Comparison of ENCODE assay signal across 1 cellular context in the genomic region with DNA sequence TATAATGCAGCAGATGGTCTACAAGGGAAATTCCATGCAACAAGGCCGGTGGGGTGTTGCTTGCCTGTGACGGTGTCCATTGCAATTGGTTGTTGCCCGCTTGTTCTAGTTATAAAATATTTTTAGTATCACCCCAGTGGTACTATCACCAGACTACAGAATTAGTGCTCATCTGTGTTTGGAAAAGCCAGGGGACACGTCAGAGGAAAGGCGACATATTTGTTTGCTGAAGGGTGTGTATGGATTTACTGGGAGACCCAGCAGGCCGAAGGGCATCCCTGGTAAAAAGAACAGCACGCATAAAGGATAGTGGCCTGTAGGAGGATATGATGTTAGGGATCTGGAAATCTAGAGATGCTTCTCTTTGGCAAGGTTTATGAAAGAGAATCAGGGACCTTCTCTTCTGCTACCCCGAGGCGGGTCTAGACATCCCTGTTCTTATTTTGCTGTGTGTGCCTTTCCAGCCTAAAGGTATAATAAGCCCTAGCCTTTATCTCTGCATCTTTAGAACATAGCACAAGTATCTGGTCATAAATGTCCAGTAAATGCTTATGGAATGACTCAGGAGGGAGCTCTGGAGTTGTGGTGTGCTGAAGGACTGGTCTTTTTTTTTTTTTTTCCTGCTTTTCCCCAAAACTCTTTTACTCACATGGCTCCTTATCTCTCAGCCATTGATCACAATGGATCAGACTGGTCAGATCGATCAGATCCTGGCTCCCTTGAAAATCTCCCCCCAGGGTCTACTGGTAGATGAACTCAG.
A peak's percentile ranks its signal among the peaks of the same experiment; 100 is the strongest.
TF ChIP-seq lines count a peak whose summit lies in the region.

No MANE protein-coding gene starts in this region.

TF ChIP-seq in SK-N-SH, 30 proteins besides CTCF, POLR2A, EP300 and RAD21 (continued from another document):
- TF ChIP-seq CHD2 (IDR thresholded peaks at IDR 0.05; ENCODE audit: low read length, partially characterized antibody) = no peak
- TF ChIP-seq JUND (IDR thresholded peaks at IDR 0.05) = peak; percentile 98
- no peak for TF ChIP-seq GATA2 (CRISPR knock-in tag; IDR thresholded peaks at IDR 0.05)
- TF ChIP-seq YY1 (IDR thresholded peaks at IDR 0.05; ENCODE audit: low read depth) = no peak
- TF ChIP-seq FOXJ3 (CRISPR knock-in tag; IDR thresholded peaks at IDR 0.05) = no peak
- no peak for TF ChIP-seq TAF1 (IDR thresholded peaks at IDR 0.05; ENCODE audit: borderline replicate concordance, low read depth, low read length)
- TF ChIP-seq RCOR1 (IDR thresholded peaks at IDR 0.05; ENCODE audit: low read length) = no peak
- TF ChIP-seq RXRA (IDR thresholded peaks at IDR 0.05; ENCODE audit: borderline replicate concordance, low read depth) = no peak
- TF ChIP-seq, protein P1, sequence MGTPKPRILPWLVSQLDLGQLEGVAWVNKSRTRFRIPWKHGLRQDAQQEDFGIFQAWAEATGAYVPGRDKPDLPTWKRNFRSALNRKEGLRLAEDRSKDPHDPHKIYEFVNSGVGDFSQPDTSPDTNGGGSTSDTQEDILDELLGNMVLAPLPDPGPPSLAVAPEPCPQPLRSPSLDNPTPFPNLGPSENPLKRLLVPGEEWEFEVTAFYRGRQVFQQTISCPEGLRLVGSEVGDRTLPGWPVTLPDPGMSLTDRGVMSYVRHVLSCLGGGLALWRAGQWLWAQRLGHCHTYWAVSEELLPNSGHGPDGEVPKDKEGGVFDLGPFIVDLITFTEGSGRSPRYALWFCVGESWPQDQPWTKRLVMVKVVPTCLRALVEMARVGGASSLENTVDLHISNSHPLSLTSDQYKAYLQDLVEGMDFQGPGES (IDR thresholded peaks at IDR 0.05; ENCODE audit: low read depth, low read length) = no peak
- TF ChIP-seq, protein P2, sequence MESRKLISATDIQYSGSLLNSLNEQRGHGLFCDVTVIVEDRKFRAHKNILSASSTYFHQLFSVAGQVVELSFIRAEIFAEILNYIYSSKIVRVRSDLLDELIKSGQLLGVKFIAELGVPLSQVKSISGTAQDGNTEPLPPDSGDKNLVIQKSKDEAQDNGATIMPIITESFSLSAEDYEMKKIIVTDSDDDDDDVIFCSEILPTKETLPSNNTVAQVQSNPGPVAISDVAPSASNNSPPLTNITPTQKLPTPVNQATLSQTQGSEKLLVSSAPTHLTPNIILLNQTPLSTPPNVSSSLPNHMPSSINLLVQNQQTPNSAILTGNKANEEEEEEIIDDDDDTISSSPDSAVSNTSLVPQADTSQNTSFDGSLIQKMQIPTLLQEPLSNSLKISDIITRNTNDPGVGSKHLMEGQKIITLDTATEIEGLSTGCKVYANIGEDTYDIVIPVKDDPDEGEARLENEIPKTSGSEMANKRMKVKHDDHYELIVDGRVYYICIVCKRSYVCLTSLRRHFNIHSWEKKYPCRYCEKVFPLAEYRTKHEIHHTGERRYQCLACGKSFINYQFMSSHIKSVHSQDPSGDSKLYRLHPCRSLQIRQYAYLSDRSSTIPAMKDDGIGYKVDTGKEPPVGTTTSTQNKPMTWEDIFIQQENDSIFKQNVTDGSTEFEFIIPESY (IDR thresholded peaks at IDR 0.05; ENCODE audit: borderline replicate concordance, low read depth) = no peak
- TF ChIP-seq EZH2phosphoT487 (IDR thresholded peaks at IDR 0.05; ENCODE audit: borderline replicate concordance, low read depth) = no peak
- TF ChIP-seq NFIC (IDR thresholded peaks at IDR 0.05; ENCODE audit: borderline replicate concordance) = peak; percentile 62; the same call in 1 of the 2 replicates
- TF ChIP-seq ELF1 (IDR thresholded peaks at IDR 0.05) = no peak
- peak; percentile 88 for TF ChIP-seq TCF12 (IDR thresholded peaks at IDR 0.05)
- TF ChIP-seq, protein P3, sequence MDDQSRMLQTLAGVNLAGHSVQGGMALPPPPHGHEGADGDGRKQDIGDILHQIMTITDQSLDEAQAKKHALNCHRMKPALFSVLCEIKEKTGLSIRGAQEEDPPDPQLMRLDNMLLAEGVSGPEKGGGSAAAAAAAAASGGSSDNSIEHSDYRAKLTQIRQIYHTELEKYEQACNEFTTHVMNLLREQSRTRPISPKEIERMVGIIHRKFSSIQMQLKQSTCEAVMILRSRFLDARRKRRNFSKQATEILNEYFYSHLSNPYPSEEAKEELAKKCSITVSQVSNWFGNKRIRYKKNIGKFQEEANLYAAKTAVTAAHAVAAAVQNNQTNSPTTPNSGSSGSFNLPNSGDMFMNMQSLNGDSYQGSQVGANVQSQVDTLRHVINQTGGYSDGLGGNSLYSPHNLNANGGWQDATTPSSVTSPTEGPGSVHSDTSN (IDR thresholded peaks at IDR 0.05) = peak; percentile 63
- TF ChIP-seq RFX5 (IDR thresholded peaks at IDR 0.05; ENCODE audit: low read length) = no peak
- TF ChIP-seq NRF1 (IDR thresholded peaks at IDR 0.05; ENCODE audit: low read depth, low read length) = 0 out of 2 replicates have a peak, but pooled peaks have one; percentile 3
- TF ChIP-seq FOSL2 (IDR thresholded peaks at IDR 0.05; ENCODE audit: borderline replicate concordance, low read depth) = peak; percentile 96
- TF ChIP-seq, protein P4, sequence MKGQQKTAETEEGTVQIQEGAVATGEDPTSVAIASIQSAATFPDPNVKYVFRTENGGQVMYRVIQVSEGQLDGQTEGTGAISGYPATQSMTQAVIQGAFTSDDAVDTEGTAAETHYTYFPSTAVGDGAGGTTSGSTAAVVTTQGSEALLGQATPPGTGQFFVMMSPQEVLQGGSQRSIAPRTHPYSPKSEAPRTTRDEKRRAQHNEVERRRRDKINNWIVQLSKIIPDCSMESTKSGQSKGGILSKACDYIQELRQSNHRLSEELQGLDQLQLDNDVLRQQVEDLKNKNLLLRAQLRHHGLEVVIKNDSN (IDR thresholded peaks at IDR 0.05; ENCODE audit: borderline replicate concordance, low read depth) = no peak
- peak; percentile 60; the same call in 1 of the 2 replicates for TF ChIP-seq POLR2AphosphoS5 (IDR thresholded peaks at IDR 0.05; ENCODE audit: low read depth, low read length)
- no peak for TF ChIP-seq SMC3 (IDR thresholded peaks at IDR 0.05; ENCODE audit: low read depth, low read length)
- TF ChIP-seq, protein P5, sequence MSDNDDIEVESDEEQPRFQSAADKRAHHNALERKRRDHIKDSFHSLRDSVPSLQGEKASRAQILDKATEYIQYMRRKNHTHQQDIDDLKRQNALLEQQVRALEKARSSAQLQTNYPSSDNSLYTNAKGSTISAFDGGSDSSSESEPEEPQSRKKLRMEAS (IDR thresholded peaks at IDR 0.05; ENCODE audit: low read depth) = peak; percentile 71; the same call in 1 of the 2 replicates
- no peak for TF ChIP-seq MEF2A (IDR thresholded peaks at IDR 0.05; ENCODE audit: borderline replicate concordance, low read depth)
- TF ChIP-seq SIN3A (IDR thresholded peaks at IDR 0.05; ENCODE audit: borderline replicate concordance, low read depth, low read length) = 0 out of 2 replicates have a peak, but pooled peaks have one; percentile 28
- TF ChIP-seq GABPA (IDR thresholded peaks at IDR 0.05; ENCODE audit: low read depth) = no peak
- TF ChIP-seq, protein P6, sequence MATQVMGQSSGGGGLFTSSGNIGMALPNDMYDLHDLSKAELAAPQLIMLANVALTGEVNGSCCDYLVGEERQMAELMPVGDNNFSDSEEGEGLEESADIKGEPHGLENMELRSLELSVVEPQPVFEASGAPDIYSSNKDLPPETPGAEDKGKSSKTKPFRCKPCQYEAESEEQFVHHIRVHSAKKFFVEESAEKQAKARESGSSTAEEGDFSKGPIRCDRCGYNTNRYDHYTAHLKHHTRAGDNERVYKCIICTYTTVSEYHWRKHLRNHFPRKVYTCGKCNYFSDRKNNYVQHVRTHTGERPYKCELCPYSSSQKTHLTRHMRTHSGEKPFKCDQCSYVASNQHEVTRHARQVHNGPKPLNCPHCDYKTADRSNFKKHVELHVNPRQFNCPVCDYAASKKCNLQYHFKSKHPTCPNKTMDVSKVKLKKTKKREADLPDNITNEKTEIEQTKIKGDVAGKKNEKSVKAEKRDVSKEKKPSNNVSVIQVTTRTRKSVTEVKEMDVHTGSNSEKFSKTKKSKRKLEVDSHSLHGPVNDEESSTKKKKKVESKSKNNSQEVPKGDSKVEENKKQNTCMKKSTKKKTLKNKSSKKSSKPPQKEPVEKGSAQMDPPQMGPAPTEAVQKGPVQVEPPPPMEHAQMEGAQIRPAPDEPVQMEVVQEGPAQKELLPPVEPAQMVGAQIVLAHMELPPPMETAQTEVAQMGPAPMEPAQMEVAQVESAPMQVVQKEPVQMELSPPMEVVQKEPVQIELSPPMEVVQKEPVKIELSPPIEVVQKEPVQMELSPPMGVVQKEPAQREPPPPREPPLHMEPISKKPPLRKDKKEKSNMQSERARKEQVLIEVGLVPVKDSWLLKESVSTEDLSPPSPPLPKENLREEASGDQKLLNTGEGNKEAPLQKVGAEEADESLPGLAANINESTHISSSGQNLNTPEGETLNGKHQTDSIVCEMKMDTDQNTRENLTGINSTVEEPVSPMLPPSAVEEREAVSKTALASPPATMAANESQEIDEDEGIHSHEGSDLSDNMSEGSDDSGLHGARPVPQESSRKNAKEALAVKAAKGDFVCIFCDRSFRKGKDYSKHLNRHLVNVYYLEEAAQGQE (IDR thresholded peaks at IDR 0.05; ENCODE audit: low read depth, low read length) = no peak
- TF ChIP-seq, protein P7, sequence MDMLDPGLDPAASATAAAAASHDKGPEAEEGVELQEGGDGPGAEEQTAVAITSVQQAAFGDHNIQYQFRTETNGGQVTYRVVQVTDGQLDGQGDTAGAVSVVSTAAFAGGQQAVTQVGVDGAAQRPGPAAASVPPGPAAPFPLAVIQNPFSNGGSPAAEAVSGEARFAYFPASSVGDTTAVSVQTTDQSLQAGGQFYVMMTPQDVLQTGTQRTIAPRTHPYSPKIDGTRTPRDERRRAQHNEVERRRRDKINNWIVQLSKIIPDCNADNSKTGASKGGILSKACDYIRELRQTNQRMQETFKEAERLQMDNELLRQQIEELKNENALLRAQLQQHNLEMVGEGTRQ (IDR thresholded peaks at IDR 0.05; ENCODE audit: borderline replicate concordance, low read depth, low read length) = no peak
- peak; percentile 84 for TF ChIP-seq TEAD4 (IDR thresholded peaks at IDR 0.05; ENCODE audit: borderline replicate concordance, insufficient read depth)
